Comparison of ENCODE assay signal across 27 cellular contexts in the genomic region with DNA sequence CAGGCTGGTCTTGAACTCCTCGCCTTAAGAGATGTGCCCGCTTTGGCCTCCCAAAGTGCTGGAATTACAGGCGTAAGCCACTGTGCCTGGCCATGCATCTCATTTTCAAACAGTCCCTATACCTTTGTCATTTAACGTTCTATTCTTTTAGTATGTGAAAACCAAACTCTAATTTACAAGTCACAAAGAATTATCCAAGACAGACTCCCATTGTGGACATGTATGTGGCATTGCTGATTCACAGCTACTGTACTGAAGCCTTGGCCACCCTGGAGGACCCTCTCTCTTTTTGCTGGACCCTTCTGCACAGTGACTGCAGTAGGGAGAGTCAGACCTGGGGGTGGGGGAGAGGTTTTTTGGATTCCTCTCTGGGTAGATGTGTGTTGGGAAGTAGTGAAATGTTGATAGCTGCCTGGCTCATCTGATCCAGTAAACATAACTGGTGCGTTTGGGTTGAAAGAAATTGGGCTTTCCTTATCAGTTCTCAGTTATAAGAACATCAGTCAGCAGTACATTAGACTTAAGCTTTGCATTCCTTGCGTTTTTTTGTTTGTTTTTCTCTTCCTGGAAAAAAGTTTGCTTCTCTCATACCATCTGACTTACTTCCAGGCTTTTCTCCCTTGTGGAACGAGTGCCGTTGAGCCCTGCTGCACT.
DNase-seq lines count a peak whose midpoint lies in the region; ATAC-seq, FAIRE-seq and TF ChIP-seq lines count a peak whose summit lies in the region.
"Had no signal": no experiment of that assay in that cellular context is flagged by ENCODE, and none has a peak within 500 bp of the region (broad histone marks: within the 10 kb centered on the region; RNA-seq: fewer than 3 reads in every experiment).

No MANE protein-coding gene starts in this region.

- no peak overlapping the region for H3K4me3 ChIP-seq in naive thymus-derived CD4-positive, alpha-beta T cell (ENCODE audit: low read length)
- H3K4me3 ChIP-seq: body of pancreas, lung, mucosa of descending colon, right lobe of liver, stomach had no signal

- no peaks in the 10 kb centered on the region for H3K9me3 ChIP-seq in naive thymus-derived CD4-positive, alpha-beta T cell (ENCODE audit: control insufficient read depth in 2 of 3, low read length in 3 of 3)
- H3K9me3 ChIP-seq: body of pancreas, mucosa of descending colon, right lobe of liver, stomach had no signal

- H3K36me3 ChIP-seq in naive thymus-derived CD4-positive, alpha-beta T cell (ENCODE audit: control insufficient read depth in 2 of 3, insufficient read depth in 3 of 3, low read length in 3 of 3), result peaks cover 16 to 75% (median 50%) of the 10 kb centered on the region in 3 experiments

- intact Hi-C loops in CD14-positive monocyte (cut with micrococcal nuclease), result no loop called here
- intact Hi-C loops in naive thymus-derived CD4-positive, alpha-beta T cell (cut with micrococcal nuclease), result no loop called here

- peaks cover 40 to 51% of the 10 kb centered on the region in 2 donors for H3K4me1 ChIP-seq in naive thymus-derived CD4-positive, alpha-beta T cell (ENCODE audit: control insufficient read depth in 2 of 2, insufficient read depth in 2 of 2, low read length in 2 of 2)
- H3K4me1 ChIP-seq: right lobe of liver had no signal

- peaks cover 19% of the 10 kb centered on the region for H3K4me1 Mint-ChIP-seq in activated T-helper 17 cell treated with anti-CD3 and anti-CD28 coated beads, Interleukin-2, amount 50 U/mL, for 72 hours
- peaks cover 7 to 31% of the 10 kb centered on the region in 2 donors for H3K4me1 Mint-ChIP-seq in stimulated activated naive B cell treated with anti-CD40 and anti-IgM and Interleukin-4, amounts not matched to agents 10 μg/mL and 1 μg/mL and 100 μg/mL, for 72 hours
- H3K4me1 Mint-ChIP-seq in CD14-positive monocyte, result peaks cover 33% of the 10 kb centered on the region
- H3K4me1 Mint-ChIP-seq in naive thymus-derived CD4-positive, alpha-beta T cell, result peaks cover 40 to 89% (median 68%) of the 10 kb centered on the region in 7 donors
- H3K4me1 Mint-ChIP-seq: endodermal cell had no signal

- H3K9me3 Mint-ChIP-seq in activated T-helper 17 cell treated with anti-CD3 and anti-CD28 coated beads, Interleukin-2, amount 50 U/mL, for 72 hours, result no peaks in the 10 kb centered on the region
- H3K9me3 Mint-ChIP-seq in stimulated activated naive B cell treated with anti-CD40 and anti-IgM and Interleukin-4, amounts not matched to agents 10 μg/mL and 1 μg/mL and 100 μg/mL, for 72 hours, result no peaks in the 10 kb centered on the region
- peaks cover 0 to 2% (median 0%) of the 10 kb centered on the region in 7 donors for H3K9me3 Mint-ChIP-seq in CD14-positive monocyte
- H3K9me3 Mint-ChIP-seq in naive thymus-derived CD4-positive, alpha-beta T cell, result peaks cover 0 to 5% (median 0%) of the 10 kb centered on the region in 11 donors
- H3K9me3 Mint-ChIP-seq: central memory CD8-positive, alpha-beta T cell; dendritic cell treated with granulocyte-macrophage colony-stimulating factor and Interleukin-4, amounts not matched to agents 40 ng/mL and 50 ng/mL, for 4 days; endodermal cell; T-cell had no signal

- peak overlapping the region; percentile 58 for H3K27ac Mint-ChIP-seq in activated T-helper 17 cell treated with anti-CD3 and anti-CD28 coated beads, Interleukin-2, amount 50 U/mL, for 72 hours
- H3K27ac Mint-ChIP-seq in stimulated activated naive B cell treated with anti-CD40 and anti-IgM and Interleukin-4, amounts not matched to agents 10 μg/mL and 1 μg/mL and 100 μg/mL, for 72 hours, result peak overlapping the region; percentile 65
- no peak overlapping the region for H3K27ac Mint-ChIP-seq in CD14-positive monocyte
- peak overlapping the region in 3 of 9 donors; percentile 28 to 72 (median 57) for H3K27ac Mint-ChIP-seq in naive thymus-derived CD4-positive, alpha-beta T cell
- H3K27ac Mint-ChIP-seq: T-cell had no signal

- CTCF ChIA-PET in naive thymus-derived CD4-positive, alpha-beta T cell (lab: Charles Lee), result interaction anchor here (0.6 to 12.5 kb wide), 4 partner anchors 8 to 19 kb away, joined by 3 to 229 read pairs (median 4); no protein-coding TSS in a partner anchor

- no peak for ATAC-seq in activated T-helper 17 cell treated with anti-CD3 and anti-CD28 coated beads, Interleukin-2, amount 50 U/mL, for 72 hours (replicated peaks)
- ATAC-seq in stimulated activated naive B cell treated with anti-CD40 and anti-IgM and Interleukin-4, amounts not matched to agents 10 μg/mL and 1 μg/mL and 100 μg/mL, for 72 hours (replicated peaks), result no peak
- no peak for ATAC-seq in naive thymus-derived CD4-positive, alpha-beta T cell
- ATAC-seq: body of pancreas, esophagus mucosa, mucosa of descending colon, right lobe of liver, T-cell had no signal

- TF ChIP-seq CTCF in CD14-positive monocyte (IDR thresholded peaks at IDR 0.05), result no peak

- H3K27me3 ChIP-seq in naive thymus-derived CD4-positive, alpha-beta T cell (ENCODE audit: control insufficient read depth in 2 of 2, insufficient read depth in 2 of 2, low read length in 2 of 2), result no peaks in the 10 kb centered on the region
- H3K27me3 ChIP-seq: body of pancreas, right lobe of liver, stomach had no signal

- H3K4me3 Mint-ChIP-seq in activated T-helper 17 cell treated with anti-CD3 and anti-CD28 coated beads, Interleukin-2, amount 50 U/mL, for 72 hours, result no peak overlapping the region
- no peak overlapping the region for H3K4me3 Mint-ChIP-seq in stimulated activated naive B cell treated with anti-CD40 and anti-IgM and Interleukin-4, amounts not matched to agents 10 μg/mL and 1 μg/mL and 100 μg/mL, for 72 hours
- no peak overlapping the region for H3K4me3 Mint-ChIP-seq in CD14-positive monocyte
- no peak overlapping the region for H3K4me3 Mint-ChIP-seq in naive thymus-derived CD4-positive, alpha-beta T cell
- H3K4me3 Mint-ChIP-seq: central memory CD8-positive, alpha-beta T cell; dendritic cell treated with granulocyte-macrophage colony-stimulating factor and Interleukin-4, amounts not matched to agents 40 ng/mL and 50 ng/mL, for 4 days; endodermal cell had no signal

- no peaks in the 10 kb centered on the region for H3K27me3 Mint-ChIP-seq in activated T-helper 17 cell treated with anti-CD3 and anti-CD28 coated beads, Interleukin-2, amount 50 U/mL, for 72 hours
- H3K27me3 Mint-ChIP-seq in stimulated activated naive B cell treated with anti-CD40 and anti-IgM and Interleukin-4, amounts not matched to agents 10 μg/mL and 1 μg/mL and 100 μg/mL, for 72 hours, result no peaks in the 10 kb centered on the region
- no peaks in the 10 kb centered on the region for H3K27me3 Mint-ChIP-seq in CD14-positive monocyte (ENCODE audit: low read depth in 3 of 3)
- H3K27me3 Mint-ChIP-seq in naive thymus-derived CD4-positive, alpha-beta T cell, result no peaks in the 10 kb centered on the region
- H3K27me3 Mint-ChIP-seq: central memory CD8-positive, alpha-beta T cell; dendritic cell treated with granulocyte-macrophage colony-stimulating factor and Interleukin-4, amounts not matched to agents 40 ng/mL and 50 ng/mL, for 4 days; T-cell had no signal

- FAIRE-seq in GM19239 (lab: Jason Lieb, UNC), result no peak
- FAIRE-seq: frontal cortex, H54 had no signal

- peak; percentile 0 for DNase-seq in activated CD8-positive, alpha-beta memory T cell treated with anti-CD3 and anti-CD28 coated beads, Interleukin-2, amount 50 U/mL, for 4 hours
- DNase-seq in activated CD8-positive, alpha-beta memory T cell treated with anti-CD3 and anti-CD28 coated beads, Interleukin-2, amount 50 U/mL, for 48 hours, result no peak
- DNase-seq in iris pigment epithelial cell (ENCODE audit: low read depth), result peak; percentile 28
- DNase-seq in stimulated activated naive B cell treated with anti-CD40 and anti-IgM and Interleukin-4, amounts not matched to agents 10 μg/mL and 1 μg/mL and 100 μg/mL, for 72 hours, result no peak
- DNase-seq in GM19239 (ENCODE audit: insufficient read length, low spot score), result no peak
- DNase-seq in CD14-positive monocyte (ENCODE audit: low spot score), result no peak
- no peak for DNase-seq in naive thymus-derived CD4-positive, alpha-beta T cell
- DNase-seq: activated CD4-positive, alpha-beta T cell treated with anti-CD3 and anti-CD28 coated beads, Interleukin-2, amount 50 U/mL, for 4 hours; activated naive CD4-positive, alpha-beta T cell; DMS153; endodermal cell; NCI-H1048; NCI-H1694; right lobe of liver; RPMI8226; stimulated activated CD8-positive, alpha-beta memory T cell treated with anti-CD3 and anti-CD28 coated beads, Interleukin-4, amount 100 ng/mL, for 48 hours; stomach; T-cell had no signal

- H3K27ac ChIP-seq in naive thymus-derived CD4-positive, alpha-beta T cell (ENCODE audit: low read depth, low read length), result no peak overlapping the region
- H3K27ac ChIP-seq: body of pancreas, right lobe of liver, stomach had no signal

- POLR2A ChIA-PET in naive thymus-derived CD4-positive, alpha-beta T cell (lab: Charles Lee), result interaction anchor here (0.8 to 26.4 kb wide), 3 partner anchors 10 to 40 kb away, joined by 3 to 738 read pairs (median 3); no protein-coding TSS in a partner anchor

- peaks cover 95% of the 10 kb centered on the region for H3K36me3 Mint-ChIP-seq in activated T-helper 17 cell treated with anti-CD3 and anti-CD28 coated beads, Interleukin-2, amount 50 U/mL, for 72 hours (ENCODE audit: low read depth)
- H3K36me3 Mint-ChIP-seq in stimulated activated naive B cell treated with anti-CD40 and anti-IgM and Interleukin-4, amounts not matched to agents 10 μg/mL and 1 μg/mL and 100 μg/mL, for 72 hours, result peaks cover 37 to 58% of the 10 kb centered on the region in 2 donors
- peaks cover 72 to 95% of the 10 kb centered on the region in 2 donors for H3K36me3 Mint-ChIP-seq in CD14-positive monocyte
- peaks cover 0 to 49% (median 25%) of the 10 kb centered on the region in 5 donors for H3K36me3 Mint-ChIP-seq in naive thymus-derived CD4-positive, alpha-beta T cell

Comparison
In these comparisons a context has a peak if more than half of its experiments do, and no peak if none do; other contexts are left out.
1. DNase-seq: peak in activated CD8-positive, alpha-beta memory T cell treated with anti-CD3 and anti-CD28 coated beads, Interleukin-2, amount 50 U/mL, for 4 hours (single experiment) and iris pigment epithelial cell (single experiment); none in activated CD8-positive, alpha-beta memory T cell treated with anti-CD3 and anti-CD28 coated beads, Interleukin-2, amount 50 U/mL, for 48 hours (single experiment), stimulated activated naive B cell treated with anti-CD40 and anti-IgM and Interleukin-4, amounts not matched to agents 10 μg/mL and 1 μg/mL and 100 μg/mL, for 72 hours (single experiment), GM19239 (single experiment), CD14-positive monocyte (single experiment) and naive thymus-derived CD4-positive, alpha-beta T cell (0 of 9).
2. H3K27ac Mint-ChIP-seq: peak in activated T-helper 17 cell treated with anti-CD3 and anti-CD28 coated beads, Interleukin-2, amount 50 U/mL, for 72 hours (single experiment) and stimulated activated naive B cell treated with anti-CD40 and anti-IgM and Interleukin-4, amounts not matched to agents 10 μg/mL and 1 μg/mL and 100 μg/mL, for 72 hours (single experiment); none in CD14-positive monocyte (0 of 7).